In genomic region chr2:202634556-202635440, GRCh38 we compare ENCODE assay signal across 8 cellular contexts. TPM values are rescaled to one million over a fixed set of nuclear protein-coding genes. Genes with fewer than 3 reads are reported as not detected.
DNase-seq lines count a peak whose midpoint lies in the region; ATAC-seq and TF ChIP-seq lines count a peak whose summit lies in the region.

TSS of gene FAM117B (plus strand) at chr2:202634969. CDS start at chr2:202635188, 219 bp downstream.

- peaks cover 2 to 14% (median 6%) of the 10 kb centered on the region in 4 donors for H3K4me1 ChIP-seq in liver (ENCODE audit: control insufficient read depth in 4 of 4, insufficient read depth in 4 of 4, low read length in 3 of 4)

- peak within 1 kb of the TSS; percentile 72 to 96 (median 84) for H3K4me3 ChIP-seq in liver (ENCODE audit: low read depth in 1 of 3, low read length in 3 of 3)

- under 1% methylated on average over 83 of the region's 83 CpGs for WGBS in liver

- H3K4me3 Mint-ChIP-seq in CD4-positive, alpha-beta T cell = peak within 1 kb of the TSS; percentile 95

- POLR2A ChIA-PET in CD4-positive, alpha-beta T cell (lab: Charles Lee) = interaction anchor here (0.5 to 5.4 kb wide), 52 partner anchors 9 to 1745 kb away, joined by 3 to 103 read pairs (median 4); partner anchors contain the start of genes CARF, CFLAR, CTLA4 and CYP20A1

- intact Hi-C loops in CD4-positive, alpha-beta T cell (cut with DNase I, micrococcal nuclease) = loop anchor here (1.0 to 10.0 kb wide), 11 partner anchors 38 to 850 kb away; partner anchors contain the start of genes ALS2 (in 1 of the 2), BMPR2 (in 1 of the 2), CARF (in 1 of the 2) and CYP20A1 (in 1 of the 2)

- DNase-seq in CD4-positive, alpha-beta T cell = peak; percentile 97 to 99 (median 98)
- peak; percentile 100 for DNase-seq in NCI-H82 (lab: John Stamatoyannopoulos, UW)
- peak; percentile 99 for DNase-seq in activated CD4-positive, alpha-beta T cell treated with anti-CD3 and anti-CD28 coated beads, Interleukin-2, amount 50 U/mL, for 48 hours
- peak; percentile 85 to 97 for DNase-seq in dermis microvascular lymphatic vessel endothelial cell (ENCODE audit: low read depth in 2 of 2)
- DNase-seq in stimulated activated CD4-positive, alpha-beta T cell treated with anti-CD3 and anti-CD28 coated beads, Interleukin-4, amount 100 ng/mL, for 1 hour = peak; percentile 99

- peak within 1 kb of the TSS; percentile 96 for H3K27ac ChIP-seq in CD4-positive, alpha-beta T cell (ENCODE audit: low read depth, low read length)
- H3K27ac ChIP-seq in liver (ENCODE audit: low read depth in 1 of 2, low read length in 2 of 2) = peak within 1 kb of the TSS; percentile 72 to 90

- TF ChIP-seq RAD21 in liver (IDR thresholded peaks at IDR 0.05) = peak; percentile 34 to 60

- H3K36me3 Mint-ChIP-seq in CD4-positive, alpha-beta T cell (ENCODE audit: low read depth) = peaks cover 27% of the 10 kb centered on the region

- H3K9ac ChIP-seq in liver (ENCODE audit: low read depth in 1 of 2, low read length in 2 of 2) = peak within 1 kb of the TSS; percentile 36 to 73

- H3K36me3 ChIP-seq in liver (ENCODE audit: control insufficient read depth in 4 of 4, insufficient read depth in 3 of 4, low read depth in 1 of 4, low read length in 3 of 4) = no peaks in the 10 kb centered on the region

- peak within 1 kb of the TSS; percentile 98 for H3K27ac Mint-ChIP-seq in CD4-positive, alpha-beta T cell

- H3K9me3 Mint-ChIP-seq in CD4-positive, alpha-beta T cell = no peaks in the 10 kb centered on the region

- H3K4me1 Mint-ChIP-seq in CD4-positive, alpha-beta T cell (ENCODE audit: low read depth) = peaks cover 57% of the 10 kb centered on the region

- H3K27me3 ChIP-seq in CD4-positive, alpha-beta T cell (ENCODE audit: control insufficient read depth, insufficient read depth, low read length) = no peaks in the 10 kb centered on the region
- no peaks in the 10 kb centered on the region for H3K27me3 ChIP-seq in liver (ENCODE audit: control insufficient read depth in 4 of 4, insufficient read depth in 4 of 4, low read length in 3 of 4)

- no peaks in the 10 kb centered on the region for H3K27me3 Mint-ChIP-seq in CD4-positive, alpha-beta T cell

- CTCF ChIA-PET in CD4-positive, alpha-beta T cell (lab: Charles Lee) = interaction anchor here (0.8 to 2.2 kb wide), 6 partner anchors 9 to 604 kb away, joined by 3 to 5 read pairs (median 4); partner anchors contain the start of gene CYP20A1

- no peaks in the 10 kb centered on the region for H3K9me3 ChIP-seq in CD4-positive, alpha-beta T cell (ENCODE audit: control insufficient read depth, low read length)
- H3K9me3 ChIP-seq in liver (ENCODE audit: control insufficient read depth in 4 of 4, low read length in 3 of 4) = no peaks in the 10 kb centered on the region

- ATAC-seq in CD4-positive, alpha-beta T cell (ENCODE audit: poor library complexity) = peak; percentile 87
- ATAC-seq in GM19452 (IDR thresholded peaks at IDR 0.05; ENCODE audit: unreplicated experiment) = peak; percentile 88
- peak; percentile 80 for ATAC-seq in HG03575 (IDR thresholded peaks at IDR 0.05; ENCODE audit: extremely low read depth, insufficient number of reproducible peaks, low FRiP score, unreplicated experiment)

- TF ChIP-seq CTCF in CD4-positive, alpha-beta T cell (IDR thresholded peaks at IDR 0.05) = no peak
- TF ChIP-seq CTCF in liver (IDR thresholded peaks at IDR 0.05; ENCODE audit: low read depth, low read length, missing input control) = no peak

TF ChIP-seq in liver, 16 proteins besides CTCF, POLR2A, EP300 and RAD21:
- TF ChIP-seq NR2F2 (IDR thresholded peaks at IDR 0.05) (no peak), RXRA (IDR thresholded peaks at IDR 0.05) (peak; percentile 17 to 52), JUND (IDR thresholded peaks at IDR 0.05) (peak; percentile 48 to 95), HNF4A (conservative IDR thresholded peaks at IDR 0.05) (peak in 1 of 2 donors; percentile 26), MAX (IDR thresholded peaks at IDR 0.05) (peak; percentile 85), TAF1 (conservative IDR thresholded peaks at IDR 0.05) (no peak), REST (IDR thresholded peaks at IDR 0.05) (peak; percentile 84), YY1 (IDR thresholded peaks at IDR 0.05) (peak; percentile 55), EGR1 (IDR thresholded peaks at IDR 0.05; ENCODE audit: low read depth in 2 of 2) (peak in 1 of 2 donors; percentile 22), ZBTB33 (IDR thresholded peaks at IDR 0.05) (peak; percentile 95), FOXA1 (IDR thresholded peaks at IDR 0.05) (no peak), SP1 (IDR thresholded peaks at IDR 0.05) (peak; percentile 83)
TF ChIP-seq in liver: peak in this region for 9.

RNA-seq across cellular contexts. Expression of gene FAM117B, which starts in this region (rescaled TPM):
- 10 to 100 TPM; 46.8 to 50.4 TPM for total RNA-seq in CD4-positive, alpha-beta T cell
- total RNA-seq in dermis microvascular lymphatic vessel endothelial cell = 1.4 and 2.0 TPM in 2 replicates
- total RNA-seq in liver = 1 to 10 TPM; 2.9 to 3.4 TPM
- 1 to 10 TPM in 1 of 2 donors, under 1 TPM in 1; 0.65 to 1.8 TPM for polyA plus RNA-seq in liver

Comparison
In these comparisons a context has a peak if more than half of its experiments do, and no peak if none do; other contexts are left out.
1. Peak in every context shown above with its lines: DNase-seq, ATAC-seq, H3K4me3 ChIP-seq and H3K27ac ChIP-seq.
2. RNA of gene FAM117B (total RNA-seq): 46.8 to 50.4 TPM in CD4-positive, alpha-beta T cell; 2.9 to 3.4 TPM in liver and 1.4 to 2.0 TPM in dermis microvascular lymphatic vessel endothelial cell; every median in the first group is over 10 times any median in the second.